Comparison of ENCODE assay signal across 26 cellular contexts in the genomic region with DNA sequence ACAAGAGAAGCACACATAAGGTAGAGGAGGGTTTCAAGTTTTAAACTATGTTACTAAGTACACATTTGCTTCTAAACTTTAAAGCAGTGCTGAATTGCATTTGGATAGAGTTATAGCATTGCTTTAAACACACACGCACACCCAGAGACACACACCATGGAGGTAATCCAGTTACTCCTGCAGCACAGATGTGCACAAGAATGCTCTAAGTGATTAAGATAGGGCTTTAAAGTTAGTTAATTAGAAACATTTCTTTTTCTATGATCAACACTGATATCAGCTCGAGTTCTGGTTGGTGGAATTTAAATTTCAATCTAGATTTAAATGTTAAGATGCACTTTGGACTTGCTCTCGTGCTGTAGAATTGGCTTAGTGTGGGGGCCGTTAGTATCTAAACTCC.
"Had no signal": no experiment of that assay in that cellular context is flagged by ENCODE, and none has a peak within 500 bp of the region (broad histone marks: within the 10 kb centered on the region; RNA-seq: fewer than 3 reads in every experiment).

No MANE protein-coding gene starts in this region.

- H3K36me3 Mint-ChIP-seq: natural killer cell had no signal

- H2AFZ ChIP-seq: parathyroid adenoma had no signal

- H3K4me3 ChIP-seq: esophagus squamous epithelium, lung, psoas muscle, sigmoid colon, stomach, thyroid gland, vagina had no signal

- H3K27me3 Mint-ChIP-seq: effector memory CD8-positive, alpha-beta T cell; memory B cell had no signal

- H3K4me1 Mint-ChIP-seq: immature natural killer cell; memory B cell; natural killer cell; neural crest cell; stimulated activated effector memory CD8-positive, alpha-beta T cell treated with anti-CD3 and anti-CD28 coated beads, Interleukin-12 subunit alpha, Interleukin-12 subunit beta, amount 100 ng/mL, for 72 hours had no signal

- H3K9me3 Mint-ChIP-seq: effector memory CD8-positive, alpha-beta T cell; immature natural killer cell; memory B cell; natural killer cell; neural crest cell; stimulated activated effector memory CD8-positive, alpha-beta T cell treated with anti-CD3 and anti-CD28 coated beads, Interleukin-12 subunit alpha, Interleukin-12 subunit beta, amount 100 ng/mL, for 72 hours had no signal

- H3K79me2 ChIP-seq: parathyroid adenoma had no signal

- H3K27ac Mint-ChIP-seq: effector memory CD8-positive, alpha-beta T cell; immature natural killer cell; memory B cell; natural killer cell; stimulated activated effector memory CD8-positive, alpha-beta T cell treated with anti-CD3 and anti-CD28 coated beads, Interleukin-12 subunit alpha, Interleukin-12 subunit beta, amount 100 ng/mL, for 72 hours had no signal

- H3K4me3 Mint-ChIP-seq: effector memory CD8-positive, alpha-beta T cell; immature natural killer cell; memory B cell; natural killer cell; neural crest cell; stimulated activated effector memory CD8-positive, alpha-beta T cell treated with anti-CD3 and anti-CD28 coated beads, Interleukin-12 subunit alpha, Interleukin-12 subunit beta, amount 100 ng/mL, for 72 hours had no signal

- H3K9ac ChIP-seq: parathyroid adenoma had no signal

- H3K36me3 ChIP-seq: esophagus squamous epithelium, neutrophil, sigmoid colon, stomach, thyroid gland, vagina had no signal

- DNase-seq: cortex of kidney; effector memory CD8-positive, alpha-beta T cell; erythroblast; esophagus squamous epithelium; hypothalamus; immature natural killer cell; natural killer cell; psoas muscle; right cardiac atrium; sigmoid colon; stimulated activated CD4-positive, alpha-beta T cell treated with anti-CD3 and anti-CD28 coated beads, Interleukin-2, amount 100 ng/mL, for 24 hours; stimulated activated CD4-positive, alpha-beta T cell treated with anti-CD3 and anti-CD28 coated beads, Interleukin-4, amount 100 ng/mL, for 24 hours; stimulated activated naive CD4-positive, alpha-beta T cell treated with Interleukin-2 at 50 U/mL for 16 hours; stomach; thyroid gland; trophoblast cell had no signal

- ATAC-seq: effector memory CD8-positive, alpha-beta T cell; left lobe of liver; natural killer cell; psoas muscle; right cardiac atrium; stimulated activated effector memory CD8-positive, alpha-beta T cell treated with anti-CD3 and anti-CD28 coated beads, Interleukin-12 subunit alpha, Interleukin-12 subunit beta, amount 100 ng/mL, for 72 hours had no signal

- H3K27ac ChIP-seq: esophagus squamous epithelium, neutrophil, parathyroid adenoma, psoas muscle, sigmoid colon, stomach, thyroid gland, vagina had no signal

- FAIRE-seq: frontal cortex, keratinocyte had no signal

- H3K27me3 ChIP-seq: esophagus squamous epithelium, neutrophil, sigmoid colon, stomach, thyroid gland, vagina had no signal

- H3K4me1 ChIP-seq: esophagus squamous epithelium, parathyroid adenoma, psoas muscle, stomach, thyroid gland, vagina had no signal

- H3K9me3 ChIP-seq: esophagus squamous epithelium, neutrophil, sigmoid colon, stomach, thyroid gland, vagina had no signal
